Comparison of ENCODE assay signal across 14 cellular contexts in the genomic region with DNA sequence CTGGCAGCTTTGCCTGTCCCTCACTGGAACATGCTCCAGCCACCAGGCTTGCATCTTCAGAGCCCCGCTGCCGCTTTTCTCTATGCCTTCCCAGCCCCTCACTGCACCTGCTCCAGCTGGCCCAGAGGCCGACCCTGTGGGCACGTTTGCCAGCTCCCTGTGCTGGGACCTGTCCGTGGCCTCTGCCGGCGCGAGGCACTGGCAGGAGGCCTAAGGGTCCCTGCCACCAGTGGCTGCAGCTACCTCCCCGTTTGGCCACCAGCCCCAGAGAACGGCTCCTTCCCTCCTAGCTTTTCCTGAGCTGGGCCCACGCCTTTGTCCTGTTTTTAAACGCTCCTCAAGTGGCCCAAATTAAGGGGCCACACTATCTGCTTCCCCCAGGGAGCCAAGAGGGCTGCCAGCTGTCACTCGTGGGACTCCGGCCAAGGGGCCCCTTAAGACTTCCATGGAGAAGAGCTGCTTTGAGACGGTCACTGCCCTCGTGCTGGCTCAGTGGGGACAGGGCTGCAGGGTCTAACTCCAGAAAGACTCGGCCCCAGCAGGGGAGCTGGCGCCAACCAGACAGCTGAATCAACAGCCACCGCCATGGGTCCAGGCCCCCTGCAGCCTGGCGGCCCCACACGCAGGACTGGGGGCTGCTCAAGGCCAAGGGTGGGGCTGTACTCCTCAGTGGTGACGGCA. TPM values are rescaled to one million over a fixed set of nuclear protein-coding genes. Genes with fewer than 3 reads are reported as not detected.
DNase-seq lines count a peak whose midpoint lies in the region; ATAC-seq and TF ChIP-seq lines count a peak whose summit lies in the region.
"Had no signal": no experiment of that assay in that cellular context is flagged by ENCODE, and none has a peak within 500 bp of the region (broad histone marks: within the 10 kb centered on the region; RNA-seq: fewer than 3 reads in every experiment).

No MANE protein-coding gene starts in this region.

- H3K27ac Mint-ChIP-seq in neural progenitor cell = peak overlapping the region; percentile 60
- H3K27ac Mint-ChIP-seq in stimulated activated effector memory CD8-positive, alpha-beta T cell treated with anti-CD3 and anti-CD28 coated beads, Interleukin-12 subunit alpha, Interleukin-12 subunit beta, amount 100 ng/mL, for 72 hours = no peak overlapping the region
- H3K27ac Mint-ChIP-seq: naive thymus-derived CD4-positive, alpha-beta T cell had no signal

- H3K4me1 Mint-ChIP-seq in neural progenitor cell = peaks cover 18% of the 10 kb centered on the region
- peaks cover 18% of the 10 kb centered on the region for H3K4me1 Mint-ChIP-seq in stimulated activated effector memory CD8-positive, alpha-beta T cell treated with anti-CD3 and anti-CD28 coated beads, Interleukin-12 subunit alpha, Interleukin-12 subunit beta, amount 100 ng/mL, for 72 hours

- no peaks in the 10 kb centered on the region for H3F3A ChIP-seq in neural progenitor cell (ENCODE audit: low read depth)

- H3K4me3 Mint-ChIP-seq in neural progenitor cell = no peak overlapping the region
- no peak overlapping the region for H3K4me3 Mint-ChIP-seq in stimulated activated effector memory CD8-positive, alpha-beta T cell treated with anti-CD3 and anti-CD28 coated beads, Interleukin-12 subunit alpha, Interleukin-12 subunit beta, amount 100 ng/mL, for 72 hours
- H3K4me3 Mint-ChIP-seq: naive thymus-derived CD4-positive, alpha-beta T cell had no signal

- H3K27me3 Mint-ChIP-seq in neural progenitor cell (ENCODE audit: insufficient read depth, low read depth) = peaks cover 13% of the 10 kb centered on the region

- H3K9me3 ChIP-seq in neural progenitor cell (ENCODE audit: low read depth) (no peaks in the 10 kb centered on the region), testis (no peaks in the 10 kb centered on the region)

- peaks cover 6% of the 10 kb centered on the region for H3K4me1 ChIP-seq in neural progenitor cell
- peaks cover 54% of the 10 kb centered on the region for H3K4me1 ChIP-seq in testis

- no peak for ATAC-seq in omental fat pad (ENCODE audit: low FRiP score)
- no peak for ATAC-seq in stimulated activated effector memory CD8-positive, alpha-beta T cell treated with anti-CD3 and anti-CD28 coated beads, Interleukin-12 subunit alpha, Interleukin-12 subunit beta, amount 100 ng/mL, for 72 hours
- ATAC-seq: naive thymus-derived CD4-positive, alpha-beta T cell had no signal

- H3K9me3 Mint-ChIP-seq in neural progenitor cell = no peaks in the 10 kb centered on the region
- H3K9me3 Mint-ChIP-seq in stimulated activated effector memory CD8-positive, alpha-beta T cell treated with anti-CD3 and anti-CD28 coated beads, Interleukin-12 subunit alpha, Interleukin-12 subunit beta, amount 100 ng/mL, for 72 hours = no peaks in the 10 kb centered on the region
- H3K9me3 Mint-ChIP-seq: naive thymus-derived CD4-positive, alpha-beta T cell had no signal

- no peak overlapping the region for H3K4me2 ChIP-seq in neural progenitor cell

- TF ChIP-seq POLR2A in testis (IDR thresholded peaks at IDR 0.05) = no peak

- no peaks in the 10 kb centered on the region for H3K79me2 ChIP-seq in neural progenitor cell (ENCODE audit: low read depth)

- no peaks in the 10 kb centered on the region for H3K27me3 ChIP-seq in neural progenitor cell
- no peaks in the 10 kb centered on the region for H3K27me3 ChIP-seq in testis

- H2AFZ ChIP-seq in neural progenitor cell (replicated peaks) = no peak overlapping the region

- TF ChIP-seq CTCF in neural progenitor cell (IDR thresholded peaks at IDR 0.05) = no peak
- TF ChIP-seq CTCF in omental fat pad (IDR thresholded peaks at IDR 0.05) = no peak
- TF ChIP-seq CTCF in testis (IDR thresholded peaks at IDR 0.05) = no peak

- intact Hi-C loops in testis (cut with DNase I; ENCODE audit: low total_unique reads) = no loop called here

- DNase-seq in COR-L47 (lab: John Stamatoyannopoulos, UW) (peak; percentile 96), NCI-H146 (lab: John Stamatoyannopoulos, UW) (peak; percentile 95), astrocyte of the hippocampus (ENCODE audit: low read depth, low spot score) (peak; percentile 49), neural progenitor cell (ENCODE audit: low spot score) (no peak), cerebellar cortex (ENCODE audit: low spot score) (no peak), omental fat pad (ENCODE audit: low spot score) (no peak), testis (no peak)
- DNase-seq in stimulated activated effector memory CD8-positive, alpha-beta T cell treated with anti-CD3 and anti-CD28 coated beads, Interleukin-12 subunit alpha, Interleukin-12 subunit beta, amount 100 ng/mL, for 72 hours (ENCODE audit: low spot score in 2 of 2) = no peak
- DNase-seq: activated CD4-positive, alpha-beta T cell treated with anti-CD3 and anti-CD28 coated beads for 1 hour; stimulated activated CD4-positive, alpha-beta T cell treated with anti-CD3 and anti-CD28 coated beads, Interleukin-12 subunit alpha, Interleukin-12 subunit beta, amount 100 ng/mL, for 4 hours had no signal

- no peaks in the 10 kb centered on the region for H4K20me1 ChIP-seq in neural progenitor cell (ENCODE audit: low read depth)

- H3K36me3 ChIP-seq in neural progenitor cell (no peaks in the 10 kb centered on the region), testis (ENCODE audit: low read depth, missing control alignments) (no peaks in the 10 kb centered on the region)
- H3K36me3 ChIP-seq: cardiac muscle cell had no signal

- H3K36me3 Mint-ChIP-seq in neural progenitor cell = no peaks in the 10 kb centered on the region
- peaks cover 6% of the 10 kb centered on the region for H3K36me3 Mint-ChIP-seq in stimulated activated effector memory CD8-positive, alpha-beta T cell treated with anti-CD3 and anti-CD28 coated beads, Interleukin-12 subunit alpha, Interleukin-12 subunit beta, amount 100 ng/mL, for 72 hours
- H3K36me3 Mint-ChIP-seq: naive thymus-derived CD4-positive, alpha-beta T cell had no signal

- no peak overlapping the region for H3K27ac ChIP-seq in neural progenitor cell
- no peak overlapping the region for H3K27ac ChIP-seq in testis
- H3K27ac ChIP-seq: C4-2B, cardiac muscle cell, SK-N-MC had no signal

- H3K9ac ChIP-seq in neural progenitor cell = no peak overlapping the region

- WGBS in testis, 2 donors = 49 to 52% methylated on average over 15 to 22 of the region's 22 CpGs

- H3K4me3 ChIP-seq in neural progenitor cell = no peak overlapping the region
- no peak overlapping the region for H3K4me3 ChIP-seq in testis
- H3K4me3 ChIP-seq: cardiac muscle cell, SK-N-MC had no signal

RNA-seq across cellular contexts. Expression of a gene that starts 24.6 kb away (rescaled TPM):
- 1.8 and 3.5 TPM in 2 replicates for total RNA-seq in neural progenitor cell (ENCODE audit: low replicate concordance)
- under 1 TPM in 2 of 4 donors, not detected in 2; 0.28 to 0.48 TPM for total RNA-seq in omental fat pad
- 1 to 10 TPM; 1.3 to 1.9 TPM for total RNA-seq in testis
- 0.65 TPM for polyA plus RNA-seq in testis (ENCODE audit: insufficient read depth, low read depth, low replicate concordance)
- total RNA-seq: cardiac muscle cell; naive thymus-derived CD4-positive, alpha-beta T cell had no signal
- polyA plus RNA-seq: cardiac muscle cell; naive thymus-derived CD4-positive, alpha-beta T cell had no signal

Comparison
In these comparisons a context has a peak if more than half of its experiments do, and no peak if none do; other contexts are left out.
1. DNase-seq: peak in COR-L47 (single experiment), NCI-H146 (single experiment) and astrocyte of the hippocampus (single experiment); none in neural progenitor cell (single experiment), cerebellar cortex (single experiment), omental fat pad (single experiment), testis (single experiment) and stimulated activated effector memory CD8-positive, alpha-beta T cell treated with anti-CD3 and anti-CD28 coated beads, Interleukin-12 subunit alpha, Interleukin-12 subunit beta, amount 100 ng/mL, for 72 hours (0 of 2).